35 cellular contexts compared by ENCODE assay signal in the genomic region with DNA sequence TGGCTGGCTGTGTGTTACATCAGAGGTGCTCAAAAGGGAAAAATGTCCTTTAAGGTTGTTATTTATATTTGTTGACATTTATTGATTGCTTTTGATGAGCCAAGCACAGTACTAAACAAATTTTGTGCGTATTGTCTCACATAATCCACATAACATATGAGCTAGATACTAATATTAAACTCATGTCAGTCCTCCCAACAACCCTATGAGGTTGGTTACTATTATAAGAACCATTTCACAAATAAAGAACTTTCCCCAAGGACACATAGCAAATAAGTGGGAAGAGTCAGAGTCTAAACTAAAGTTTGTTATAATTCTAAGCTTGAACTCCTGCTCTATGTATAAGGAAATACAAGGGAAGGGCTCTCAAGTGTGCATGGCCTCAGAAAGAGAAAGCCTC. TPM values are rescaled to one million over a fixed set of nuclear protein-coding genes. Genes with fewer than 3 reads are reported as not detected.
"Had no signal": no experiment of that assay in that cellular context is flagged by ENCODE, and none has a peak within 500 bp of the region (broad histone marks: within the 10 kb centered on the region; RNA-seq: fewer than 3 reads in every experiment).

No MANE protein-coding gene starts in this region.

- H3K36me3 Mint-ChIP-seq: activated naive CD4-positive, alpha-beta T cell treated with anti-CD3 and anti-CD28 coated beads, Interleukin-2, amount 50 U/mL, for 72 hours; brain; IgD-negative memory B cell; WTC11 had no signal

- H3K4me1 ChIP-seq: Peyer's patch had no signal

- H3K4me3 ChIP-seq: MG63, Peyer's patch, SK-N-MC had no signal

- H3K36me3 ChIP-seq: MG63, Peyer's patch had no signal

- H3K9me3 ChIP-seq: MG63, Peyer's patch had no signal

- H3K27me3 Mint-ChIP-seq: activated CD4-positive, alpha-beta T cell treated with anti-CD3 and anti-CD28 coated beads for 36 hours; activated CD4-positive, alpha-beta T cell treated with anti-CD3 and anti-CD28 coated beads, Interleukin-2, amount 10 ng/mL, durations not matched to agents 7 days and 5 days; brain; IgD-negative memory B cell had no signal

- H3K4me3 Mint-ChIP-seq: activated CD4-positive, alpha-beta T cell treated with anti-CD3 and anti-CD28 coated beads for 36 hours; activated CD4-positive, alpha-beta T cell treated with anti-CD3 and anti-CD28 coated beads, Interleukin-2, amount 10 ng/mL, durations not matched to agents 7 days and 5 days; activated naive CD4-positive, alpha-beta T cell treated with anti-CD3 and anti-CD28 coated beads for 36 hours; activated naive CD8-positive, alpha-beta T cell treated with anti-CD3 and anti-CD28 coated beads, Interleukin-2, amount 50 U/mL, for 24 hours; activated T-cell treated with anti-CD3 and anti-CD28 coated beads, Interleukin-2, amount 50 U/mL, for 4 hours; activated T-helper 1 cell treated with anti-CD3 and anti-CD28 coated beads, Interleukin-12 subunit alpha, Interleukin-12 subunit beta, Interleukin-2, Interleukin-4 antibody, amounts not matched to agents 30 ng/mL and 10 ng/mL and 1 ng/mL, durations not matched to agents 14 hours and 24 hours and 36 hours; brain; IgD-negative memory B cell; WTC11 had no signal

- H3K27ac ChIP-seq: Peyer's patch, SK-N-MC had no signal

- H3K27ac Mint-ChIP-seq: activated CD4-positive, alpha-beta T cell treated with anti-CD3 and anti-CD28 coated beads for 36 hours; activated CD4-positive, alpha-beta T cell treated with anti-CD3 and anti-CD28 coated beads, Interleukin-2, amount 10 ng/mL, durations not matched to agents 7 days and 5 days; activated naive CD4-positive, alpha-beta T cell treated with anti-CD3 and anti-CD28 coated beads for 36 hours; activated naive CD8-positive, alpha-beta T cell treated with anti-CD3 and anti-CD28 coated beads, Interleukin-2, amount 50 U/mL, for 24 hours; activated T-helper 1 cell treated with anti-CD3 and anti-CD28 coated beads, Interleukin-12 subunit alpha, Interleukin-12 subunit beta, Interleukin-2, Interleukin-4 antibody, amounts not matched to agents 30 ng/mL and 10 ng/mL and 1 ng/mL, durations not matched to agents 14 hours and 24 hours and 36 hours; IgD-negative memory B cell; WTC11 had no signal

- ATAC-seq: activated CD4-positive, alpha-beta T cell treated with anti-CD3 and anti-CD28 coated beads for 36 hours; activated CD4-positive, CD25-positive, alpha-beta regulatory T cell treated with anti-CD3 and anti-CD28 coated beads, Interleukin-2, amount 50 U/mL, for 24 hours; activated naive CD4-positive, alpha-beta T cell treated with anti-CD3 and anti-CD28 coated beads, Interleukin-2, amount 50 U/mL, for 72 hours; activated naive CD8-positive, alpha-beta T cell treated with anti-CD3 and anti-CD28 coated beads, Interleukin-2, amount 50 U/mL, for 24 hours; activated T-cell treated with anti-CD3 and anti-CD28 coated beads, Interleukin-2, amount 50 U/mL, for 4 hours; PC-3; WTC11 had no signal

- H3K4me1 Mint-ChIP-seq: activated CD4-positive, alpha-beta T cell treated with anti-CD3 and anti-CD28 coated beads for 36 hours; activated CD4-positive, alpha-beta T cell treated with anti-CD3 and anti-CD28 coated beads, Interleukin-2, amount 10 ng/mL, durations not matched to agents 7 days and 5 days; activated naive CD8-positive, alpha-beta T cell treated with anti-CD3 and anti-CD28 coated beads, Interleukin-2, amount 50 U/mL, for 24 hours; IgD-negative memory B cell had no signal

- DNase-seq: activated CD4-positive, alpha-beta T cell treated with anti-CD3 and anti-CD28 coated beads for 36 hours; activated CD4-positive, alpha-beta T cell treated with anti-CD3 and anti-CD28 coated beads, Interleukin-2, amount 10 ng/mL, durations not matched to agents 7 days and 5 days; activated CD4-positive, alpha-beta T cell treated with anti-CD3 and anti-CD28 coated beads, Interleukin-2, amount 50 U/mL, for 48 hours; activated CD8-positive, alpha-beta memory T cell treated with anti-CD3 and anti-CD28 coated beads, Interleukin-2, amount 50 U/mL, for 4 hours; activated gamma-delta T cell treated with Interleukin-2 at 50 U/mL for 16 hours; activated naive CD4-positive, alpha-beta T cell treated with anti-CD3 and anti-CD28 coated beads for 36 hours; activated naive CD8-positive, alpha-beta T cell treated with anti-CD3 and anti-CD28 coated beads, Interleukin-2, amount 50 U/mL, for 24 hours; activated T-cell treated with anti-CD3 and anti-CD28 coated beads for 4 hours; activated T-cell treated with anti-CD3 and anti-CD28 coated beads, Interleukin-2, amount 50 U/mL, for 4 hours; anterior cingulate cortex; Karpas-422; KBM-7; MG63; NCI-H1048; NCI-H1436 treated with DMSO at 0.1 percent for 48 hours; NCI-H1694 treated with DMSO at 0.1 percent for 48 hours; NCI-H2029; NCI-H345; NCI-H526; NCI-H748 treated with DMSO at 0.1 percent for 48 hours; NK-92 treated with Interleukin-12 subunit alpha and Interleukin-12 subunit beta, amount 100 ng/mL, for 24 hours; PC-3; Peyer's patch; RPMI8226; T1000 had no signal

- H3K27me3 ChIP-seq: MG63, Peyer's patch had no signal

- H3K9me3 Mint-ChIP-seq: activated CD4-positive, alpha-beta T cell treated with anti-CD3 and anti-CD28 coated beads, Interleukin-2, amount 10 ng/mL, durations not matched to agents 7 days and 5 days; activated naive CD4-positive, alpha-beta T cell treated with anti-CD3 and anti-CD28 coated beads for 36 hours; activated naive CD4-positive, alpha-beta T cell treated with anti-CD3 and anti-CD28 coated beads, Interleukin-2, amount 50 U/mL, for 72 hours; activated naive CD8-positive, alpha-beta T cell treated with anti-CD3 and anti-CD28 coated beads, Interleukin-2, amount 50 U/mL, for 24 hours; activated T-cell treated with anti-CD3 and anti-CD28 coated beads, Interleukin-2, amount 50 U/mL, for 4 hours; activated T-helper 1 cell treated with anti-CD3 and anti-CD28 coated beads, Interleukin-12 subunit alpha, Interleukin-12 subunit beta, Interleukin-2, Interleukin-4 antibody, amounts not matched to agents 30 ng/mL and 10 ng/mL and 1 ng/mL, durations not matched to agents 14 hours and 24 hours and 36 hours; brain; IgD-negative memory B cell; WTC11 had no signal

RNA-seq across cellular contexts. Expression of a gene that starts 58.7 kb away (rescaled TPM):
- total RNA-seq: bronchial epithelial cell; NCI-H460; T-helper 2 cell treated with Interferon-gamma antibody and Interleukin-4, amounts not matched to agents 100 ng/mL and 5 ng/mL, for 36 hours; WTC11 had no signal
